Comparison of ENCODE assay signal across 21 cellular contexts in genomic region chrX:70481871-70482270, GRCh38. TPM values are rescaled to one million over a fixed set of nuclear protein-coding genes. Genes with fewer than 3 reads are reported as not detected.
DNase-seq lines count a peak whose midpoint lies in the region; ATAC-seq and TF ChIP-seq lines count a peak whose summit lies in the region.
"Had no signal": no experiment of that assay in that cellular context is flagged by ENCODE, and none has a peak within 500 bp of the region (broad histone marks: within the 10 kb centered on the region; RNA-seq: fewer than 3 reads in every experiment).

No MANE protein-coding gene starts in this region.

- peaks cover 8% of the 10 kb centered on the region for H3F3A ChIP-seq in PC-3 (ENCODE audit: low read length, unreplicated experiment)

- H3K27me3 ChIP-seq in PC-3 (ENCODE audit: low read length) (no peaks in the 10 kb centered on the region), esophagus muscularis mucosa (peaks cover 0 to 4% (median 0%) of the 10 kb centered on the region in 4 donors), tibial artery (no peaks in the 10 kb centered on the region)
- H3K27me3 ChIP-seq: foreskin keratinocyte, ovary had no signal

- H3K36me3 ChIP-seq in PC-3 (ENCODE audit: low read depth, low read length) (peaks cover 15% of the 10 kb centered on the region), esophagus muscularis mucosa (no peaks in the 10 kb centered on the region), mucosa of descending colon (ENCODE audit: low read depth) (no peaks in the 10 kb centered on the region), tibial artery (no peaks in the 10 kb centered on the region)
- H3K36me3 ChIP-seq: ovary had no signal

- H3K27ac Mint-ChIP-seq in T-helper 2 cell treated with Interferon-gamma antibody and Interleukin-4, amounts not matched to agents 5 μg/mL and 100 μg/mL, for 36 hours = no peak overlapping the region
- H3K27ac Mint-ChIP-seq: activated CD4-positive, alpha-beta T cell treated with anti-CD3 and anti-CD28 coated beads, Interleukin-2, amount 10 ng/mL, durations not matched to agents 7 days and 5 days; activated naive CD8-positive, alpha-beta T cell; memory B cell; stimulated activated naive CD8-positive, alpha-beta T cell treated with anti-CD3 and anti-CD28 coated beads, Interleukin-15, Interleukin-2, amounts not matched to agents 100 ng/mL and 50 ng/mL, for 24 hours; T-helper 1 cell treated with Interleukin-12 subunit alpha and Interleukin-12 subunit beta and Interleukin-4 antibody, amounts not matched to agents 30 μg/mL and 1 μg/mL, for 36 hours had no signal

- no peak for TF ChIP-seq CTCF in PC-3 (conservative IDR thresholded peaks at IDR 0.05; ENCODE audit: low read depth, low read length)
- no peak for TF ChIP-seq CTCF in esophagus muscularis mucosa (IDR thresholded peaks at IDR 0.05)
- TF ChIP-seq CTCF in mucosa of descending colon (IDR thresholded peaks at IDR 0.05) = no peak
- no peak for TF ChIP-seq CTCF in tibial artery (IDR thresholded peaks at IDR 0.05)

- no peaks in the 10 kb centered on the region for H3K9me2 ChIP-seq in PC-3 (replicated peaks; ENCODE audit: low read length)

- DNase-seq in PC-3 (no peak), esophagus muscularis mucosa (ENCODE audit: extremely low spot score) (no peak), mucosa of descending colon (no peak), tibial artery (no peak), SKM-1 treated with dmso at 0.1 percent for 144 hours (lab: John Stamatoyannopoulos, UW; ENCODE audit: unreplicated experiment) (no peak)
- DNase-seq in T-helper 2 cell treated with Interferon-gamma antibody and Interleukin-4, amounts not matched to agents 5 μg/mL and 100 μg/mL, for 36 hours (ENCODE audit: low spot score) = no peak
- DNase-seq: activated CD4-positive, alpha-beta T cell treated with anti-CD3 and anti-CD28 coated beads, Interleukin-2, amount 10 ng/mL, durations not matched to agents 7 days and 5 days; activated T-cell treated with anti-CD3 and anti-CD28 coated beads for 4 hours; cerebellar nuclear complex; DND-41; foreskin keratinocyte; Karpas-422; NCI-H2227 treated with DMSO at 0.1 percent for 48 hours; ovary; stimulated activated CD4-positive, alpha-beta T cell treated with anti-CD3 and anti-CD28 coated beads, Interleukin-12 subunit alpha, Interleukin-12 subunit beta, amount 100 ng/mL, for 4 hours had no signal

- H3K27me3 Mint-ChIP-seq in T-helper 2 cell treated with Interferon-gamma antibody and Interleukin-4, amounts not matched to agents 5 μg/mL and 100 μg/mL, for 36 hours (ENCODE audit: low read depth) = no peaks in the 10 kb centered on the region
- H3K27me3 Mint-ChIP-seq: activated CD4-positive, alpha-beta T cell treated with anti-CD3 and anti-CD28 coated beads, Interleukin-2, amount 10 ng/mL, durations not matched to agents 7 days and 5 days; activated naive CD8-positive, alpha-beta T cell; memory B cell; stimulated activated naive CD8-positive, alpha-beta T cell treated with anti-CD3 and anti-CD28 coated beads, Interleukin-15, Interleukin-2, amounts not matched to agents 100 ng/mL and 50 ng/mL, for 24 hours had no signal

- no TSS peak for BruUV-seq in PC-3 (replicated peaks; lab: Mats Ljungman, UMichigan)

- CTCF ChIA-PET in PC-3 (lab: Charles Lee) = no interaction called here

- H3K4me3 ChIP-seq in PC-3 (ENCODE audit: low read length) (no peak overlapping the region), esophagus muscularis mucosa (no peak overlapping the region), mucosa of descending colon (no peak overlapping the region), tibial artery (no peak overlapping the region)
- H3K4me3 ChIP-seq: BLaER1 treated with 17β-estradiol and CSF1 and Interleukin-3, amounts not matched to agents 10 nM and 100 nM; ovary had no signal

- no peak overlapping the region for H3K4me2 ChIP-seq in PC-3 (ENCODE audit: low read length)

- H3K9me3 ChIP-seq in PC-3 (ENCODE audit: low read length) = no peaks in the 10 kb centered on the region
- H3K9me3 ChIP-seq in esophagus muscularis mucosa = no peaks in the 10 kb centered on the region
- no peaks in the 10 kb centered on the region for H3K9me3 ChIP-seq in mucosa of descending colon
- H3K9me3 ChIP-seq in tibial artery = no peaks in the 10 kb centered on the region
- H3K9me3 ChIP-seq: BLaER1 treated with 17β-estradiol and CSF1 and Interleukin-3, amounts not matched to agents 10 nM and 100 nM; ovary had no signal

- no peak for TF ChIP-seq EP300 in esophagus muscularis mucosa (IDR thresholded peaks at IDR 0.05)

- no peaks in the 10 kb centered on the region for H4K20me1 ChIP-seq in PC-3 (ENCODE audit: low read length)

- POLR2A ChIA-PET in PC-3 (lab: Charles Lee; ENCODE audit: unreplicated experiment) = interaction anchor here (0.6 kb wide), 1 partner anchor 183 kb away, joined by 6 read pairs; no protein-coding TSS in a partner anchor

- intact Hi-C loops in PC-3 (cut with micrococcal nuclease) (no loop called here), esophagus muscularis mucosa (cut with DNase I) (no loop called here), mucosa of descending colon (cut with DNase I, micrococcal nuclease) (no loop called here), tibial artery (cut with DNase I; ENCODE audit: low total_unique reads) (no loop called here)

- H3K79me2 ChIP-seq in PC-3 (ENCODE audit: low read length) = peaks cover 41% of the 10 kb centered on the region

- no peak overlapping the region for H2AFZ ChIP-seq in PC-3 (ENCODE audit: low read length)

- peak overlapping the region; percentile 99; the same call in 1 of the 2 replicates for H3K27ac ChIP-seq in PC-3 (ENCODE audit: low read length)
- H3K27ac ChIP-seq in esophagus muscularis mucosa (replicated peaks in 1 of 4) = peak overlapping the region in 3 of 4 donors; percentile 74 to 81 (median 74)
- peak overlapping the region; percentile 79 to 80 for H3K27ac ChIP-seq in tibial artery
- H3K27ac ChIP-seq: foreskin keratinocyte, ovary had no signal

- H3K4me1 ChIP-seq in PC-3 (ENCODE audit: insufficient read depth, low read length) (peaks cover 73% of the 10 kb centered on the region), esophagus muscularis mucosa (peaks cover 22 to 51% (median 47%) of the 10 kb centered on the region in 4 donors), mucosa of descending colon (ENCODE audit: low read depth) (peaks cover 13% of the 10 kb centered on the region), tibial artery (peaks cover 0 to 50% (median 22%) of the 10 kb centered on the region in 4 donors)

- no peak overlapping the region for H3K4me3 Mint-ChIP-seq in T-helper 2 cell treated with Interferon-gamma antibody and Interleukin-4, amounts not matched to agents 5 μg/mL and 100 μg/mL, for 36 hours
- H3K4me3 Mint-ChIP-seq: activated CD4-positive, alpha-beta T cell treated with anti-CD3 and anti-CD28 coated beads, Interleukin-2, amount 10 ng/mL, durations not matched to agents 7 days and 5 days; activated naive CD8-positive, alpha-beta T cell; memory B cell; stimulated activated naive CD8-positive, alpha-beta T cell treated with anti-CD3 and anti-CD28 coated beads, Interleukin-15, Interleukin-2, amounts not matched to agents 100 ng/mL and 50 ng/mL, for 24 hours; T-helper 1 cell treated with Interleukin-12 subunit alpha and Interleukin-12 subunit beta and Interleukin-4 antibody, amounts not matched to agents 30 μg/mL and 1 μg/mL, for 36 hours had no signal

- 70% methylated on average over 5 of the region's 5 CpGs for WGBS in esophagus muscularis mucosa

- H3K4me1 Mint-ChIP-seq in T-helper 2 cell treated with Interferon-gamma antibody and Interleukin-4, amounts not matched to agents 5 μg/mL and 100 μg/mL, for 36 hours (ENCODE audit: low read depth) = peaks cover 4% of the 10 kb centered on the region
- H3K4me1 Mint-ChIP-seq: memory B cell had no signal

- H3K36me3 Mint-ChIP-seq in T-helper 2 cell treated with Interferon-gamma antibody and Interleukin-4, amounts not matched to agents 5 μg/mL and 100 μg/mL, for 36 hours (ENCODE audit: low read depth) = peaks cover 14% of the 10 kb centered on the region

- no peak overlapping the region for H3K9ac ChIP-seq in PC-3 (ENCODE audit: low read length)
- H3K9ac ChIP-seq: BLaER1 treated with 17β-estradiol and CSF1 and Interleukin-3, amounts not matched to agents 10 nM and 100 nM had no signal

- no peak for TF ChIP-seq POLR2A in esophagus muscularis mucosa (IDR thresholded peaks at IDR 0.05; ENCODE audit: low read depth)

- no peaks in the 10 kb centered on the region for H3K9me3 Mint-ChIP-seq in T-helper 2 cell treated with Interferon-gamma antibody and Interleukin-4, amounts not matched to agents 5 μg/mL and 100 μg/mL, for 36 hours
- H3K9me3 Mint-ChIP-seq: activated CD4-positive, alpha-beta T cell treated with anti-CD3 and anti-CD28 coated beads, Interleukin-2, amount 10 ng/mL, durations not matched to agents 7 days and 5 days; memory B cell; stimulated activated naive CD8-positive, alpha-beta T cell treated with anti-CD3 and anti-CD28 coated beads, Interleukin-15, Interleukin-2, amounts not matched to agents 100 ng/mL and 50 ng/mL, for 24 hours; T-helper 1 cell treated with Interleukin-12 subunit alpha and Interleukin-12 subunit beta and Interleukin-4 antibody, amounts not matched to agents 30 μg/mL and 1 μg/mL, for 36 hours had no signal

- ATAC-seq in PC-3 = no peak
- ATAC-seq in mucosa of descending colon = peak; percentile 15
- no peak for ATAC-seq in HG03457 (IDR thresholded peaks at IDR 0.05; ENCODE audit: unreplicated experiment)
- ATAC-seq: foreskin keratinocyte had no signal

RNA-seq across cellular contexts. Expression of gene DLG3, which starts 37.2 kb away (rescaled TPM):
- total RNA-seq in PC-3 (2014; rRNA removed) (26.4 and 32.7 TPM in 2 replicates), esophagus muscularis mucosa (10 to 100 TPM; 21.7 to 27.0 (median 22.5) TPM), mucosa of descending colon (10 to 100 TPM; 41.9 to 76.0 (median 72.8) TPM)

RNA-seq across cellular contexts. Expression of gene GDPD2, which starts 58.8 kb away (rescaled TPM):
- total RNA-seq in PC-3 (2014; rRNA removed) (0.04 TPM in 1 of 2 replicates, not detected in the other), esophagus muscularis mucosa (not detected), mucosa of descending colon (10 to 100 TPM in 2 of 3 donors, 1 to 10 TPM in 1; 9.0 to 28.5 (median 25.9) TPM)
- total RNA-seq: ovary had no signal
